ENCODE assay signal across 20 cellular contexts in genomic region chr4:105751718-105752299, GRCh38.
DNase-seq lines count a peak whose midpoint lies in the region; ATAC-seq and TF ChIP-seq lines count a peak whose summit lies in the region.
"Had no signal": no experiment of that assay in that cellular context is flagged by ENCODE, and none has a peak within 500 bp of the region (broad histone marks: within the 10 kb centered on the region; RNA-seq: fewer than 3 reads in every experiment).

No MANE protein-coding gene starts in this region.

- peaks cover 8% of the 10 kb centered on the region for H3K36me3 ChIP-seq in OCI-LY3 (replicated peaks; ENCODE audit: low read depth, low read length)

- no peaks in the 10 kb centered on the region for H3K79me2 ChIP-seq in OCI-LY3 (ENCODE audit: low read length)

- peak overlapping the region; percentile 46 for H3K4me2 ChIP-seq in OCI-LY3 (ENCODE audit: low read length)

- no peak for TF ChIP-seq CTCF in OCI-LY3 (IDR thresholded peaks at IDR 0.05; ENCODE audit: low read depth, low read length)

- H3K9ac ChIP-seq in OCI-LY3 (ENCODE audit: low read length), result no peak overlapping the region

- H4K20me1 ChIP-seq in OCI-LY3 (ENCODE audit: insufficient read depth, low read length), result no peaks in the 10 kb centered on the region

- no peak overlapping the region for H2AFZ ChIP-seq in OCI-LY3 (ENCODE audit: low read depth, low read length)

- ATAC-seq in GM18511 (IDR thresholded peaks at IDR 0.05; ENCODE audit: unreplicated experiment), result peak; percentile 58
- ATAC-seq in HG02852 (IDR thresholded peaks at IDR 0.05; ENCODE audit: unreplicated experiment), result peak; percentile 44
- ATAC-seq in GM19023 (IDR thresholded peaks at IDR 0.05; ENCODE audit: unreplicated experiment), result no peak

- no peak overlapping the region for H3K4me3 ChIP-seq in OCI-LY3 (ENCODE audit: low read length)
- no peak overlapping the region for H3K4me3 ChIP-seq in skeletal muscle cell (ENCODE audit: low read depth, low read length)

- peak overlapping the region; percentile 60 for H3K27ac ChIP-seq in OCI-LY3 (ENCODE audit: low read length)
- H3K27ac ChIP-seq: C4-2B had no signal

- H3K4me1 ChIP-seq in OCI-LY3 (ENCODE audit: low read length), result peaks cover 53% of the 10 kb centered on the region

- no peaks in the 10 kb centered on the region for H3K9me3 ChIP-seq in OCI-LY3 (ENCODE audit: insufficient read depth, low read length)

- H3K27me3 ChIP-seq in OCI-LY3 (ENCODE audit: low read depth, low read length), result no peaks in the 10 kb centered on the region

- DNase-seq in skeletal muscle cell (ENCODE audit: low read depth), result peak; percentile 5
- DNase-seq in effector CD8-positive, alpha-beta T cell (lab: John Stamatoyannopoulos, UW), result no peak
- no peak for DNase-seq in NCI-H1105 treated with DMSO at 0.1 percent for 48 hours (lab: John Stamatoyannopoulos, UW)
- DNase-seq: COR-L47; DMS153; H9; NCI-H1436 treated with DMSO at 0.1 percent for 48 hours; NCI-H2029 treated with DMSO at 0.1 percent for 48 hours; NCI-H226; NCI-H526; NK-92 treated with Interleukin-12 subunit alpha and Interleukin-12 subunit beta, amount 100 ng/mL, for 24 hours; OCI-M1; RPMI8226; SIG-M5; T-helper 2 cell had no signal
